Comparison of ENCODE assay signal across 22 cellular contexts in genomic region chr11:70899616-70900015, GRCh38.
DNase-seq lines count a peak whose midpoint lies in the region; ATAC-seq, FAIRE-seq and TF ChIP-seq lines count a peak whose summit lies in the region.
"Had no signal": no experiment of that assay in that cellular context is flagged by ENCODE, and none has a peak within 500 bp of the region (broad histone marks: within the 10 kb centered on the region; RNA-seq: fewer than 3 reads in every experiment).

No MANE protein-coding gene starts in this region.

- peaks cover 8 to 25% (median 10%) of the 10 kb centered on the region in 3 experiments; a peak in 6 of 7 replicates for H3K36me3 Mint-ChIP-seq in H9 (ENCODE audit: insufficient read depth in 1 of 3, low read depth in 3 of 3)
- peaks cover 7 to 12% of the 10 kb centered on the region in 2 donors for H3K36me3 Mint-ChIP-seq in activated naive CD4-positive, alpha-beta T cell treated with anti-CD3 and anti-CD28 coated beads, Interleukin-2, amount 50 U/mL, for 72 hours
- H3K36me3 Mint-ChIP-seq: CD4-positive, CD25-positive, alpha-beta regulatory T cell; CD8-positive, alpha-beta T cell had no signal

- H3K27me3 ChIP-seq in H9 (ENCODE audit: insufficient read depth, low read length) = no peaks in the 10 kb centered on the region
- H3K27me3 ChIP-seq: BLaER1 had no signal

- no peak overlapping the region for H2BK5ac ChIP-seq in H9 (ENCODE audit: insufficient read length, low read length)

- no peaks in the 10 kb centered on the region for H3K79me2 ChIP-seq in H9 (ENCODE audit: insufficient read depth, low read length)

- H2BK20ac ChIP-seq in H9 (ENCODE audit: low read depth, low read length, poor library complexity, severe bottlenecking) = no peak overlapping the region

- H3K9me3 ChIP-seq in H9 (ENCODE audit: control insufficient read depth, low read depth, low read length) (no peaks in the 10 kb centered on the region), kidney (ENCODE audit: control insufficient read depth in 1 of 2, low read length in 2 of 2) (no peaks in the 10 kb centered on the region)

- H4K20me1 ChIP-seq in H9 (ENCODE audit: control insufficient read depth, insufficient read depth, insufficient read length) = no peaks in the 10 kb centered on the region
- H4K20me1 ChIP-seq: BLaER1 had no signal

- H3K4me2 ChIP-seq in H9 (ENCODE audit: insufficient read depth, insufficient read length, low read length) = no peak overlapping the region
- H3K4me2 ChIP-seq: BLaER1 had no signal

- H3K23me2 ChIP-seq in H9 (ENCODE audit: insufficient read length, low read depth, low read length, poor library complexity, severe bottlenecking) = no peaks in the 10 kb centered on the region

- no peak overlapping the region for H3T11ph ChIP-seq in H9 (ENCODE audit: low read length)

- H3K23ac ChIP-seq in H9 (ENCODE audit: insufficient read length, low read depth, low read length) = no peak overlapping the region

- ATAC-seq in sciatic nerve = no peak
- no peak for ATAC-seq in activated naive CD4-positive, alpha-beta T cell treated with anti-CD3 and anti-CD28 coated beads, Interleukin-2, amount 50 U/mL, for 72 hours
- no peak for ATAC-seq in HG02852 (IDR thresholded peaks at IDR 0.05; ENCODE audit: unreplicated experiment)
- ATAC-seq: CD8-positive, alpha-beta T cell; HCT116 had no signal

- H4K91ac ChIP-seq in H9 (ENCODE audit: insufficient read length, low read depth, low read length) = no peak overlapping the region

- no peak for DNase-seq in H9
- DNase-seq in kidney = peak; percentile 38
- DNase-seq in mesenteric fat pad (ENCODE audit: low spot score) = peak; percentile 72
- peak; percentile 39 for DNase-seq in sciatic nerve (ENCODE audit: low spot score)
- DNase-seq in cerebellar cortex (ENCODE audit: low spot score) = no peak
- DNase-seq in HK-2 (ENCODE audit: unreplicated experiment) = no peak
- DNase-seq in activated naive CD4-positive, alpha-beta T cell treated with anti-CD3 and anti-CD28 coated beads, Interleukin-2, amount 50 U/mL, for 72 hours (ENCODE audit: low spot score in 2 of 2) = no peak
- DNase-seq: Caco-2; CD4-positive, CD25-positive, alpha-beta regulatory T cell; CD8-positive, alpha-beta T cell; DMS153; DND-41; GM23248; H7 had no signal

- no peaks in the 10 kb centered on the region for H3K79me1 ChIP-seq in H9 (ENCODE audit: insufficient read depth, low read depth, low read length, poor library complexity, severe bottlenecking)

- intact Hi-C loops in kidney (cut with DNase I) (no loop called here), sciatic nerve (cut with DNase I) (no loop called here)

- no peaks in the 10 kb centered on the region for H3K36me3 ChIP-seq in kidney (ENCODE audit: control insufficient read depth in 1 of 2, insufficient read depth in 2 of 2, low read length in 2 of 2)
- H3K36me3 ChIP-seq: BLaER1 had no signal

- H2BK120ac ChIP-seq in H9 (ENCODE audit: low read depth, low read length, poor library complexity, severe bottlenecking) = no peak overlapping the region

- WGBS in H9 (ENCODE audit: extremely low coverage, insufficient read length, low lambda C conversion rate) = no CpG with 5 or more reads among the region's 6 CpGs

- no peak overlapping the region for H3K56ac ChIP-seq in H9 (ENCODE audit: insufficient read length, low read depth, low read length)

- no peak overlapping the region for H3K14ac ChIP-seq in H9 (ENCODE audit: insufficient read depth, low read length)

- H3K4me3 Mint-ChIP-seq in H9 = no peak overlapping the region
- H3K4me3 Mint-ChIP-seq: B cell; CD4-positive, CD25-positive, alpha-beta regulatory T cell; CD8-positive, alpha-beta T cell had no signal

- FAIRE-seq in kidney (lab: Jason Lieb, UNC) = no peak
- FAIRE-seq: G401.6, GM12892, H1 had no signal

- H3K4ac ChIP-seq in H9 (ENCODE audit: low read depth, low read length) = no peak overlapping the region

- TF ChIP-seq CTCF in H9 (conservative IDR thresholded peaks at IDR 0.05) (no peak), kidney (IDR thresholded peaks at IDR 0.05; ENCODE audit: borderline replicate concordance, extremely low read depth, insufficient read depth) (no peak)

- no peak overlapping the region for H3K9ac ChIP-seq in H9 (ENCODE audit: extremely low read depth, insufficient read length, low read length)
- no peak overlapping the region for H3K9ac ChIP-seq in kidney (ENCODE audit: low read length in 2 of 2)
- H3K9ac ChIP-seq: BLaER1, GM23248 had no signal

- peaks cover 0 to 8% of the 10 kb centered on the region in 2 experiments; a peak in 3 of 4 replicates for H3K4me1 Mint-ChIP-seq in H9
- H3K4me1 Mint-ChIP-seq: B cell had no signal

- H2BK12ac ChIP-seq in H9 (ENCODE audit: insufficient read length, low read depth, low read length) = no peak overlapping the region

- no peak overlapping the region for H4K8ac ChIP-seq in H9 (replicated peaks; ENCODE audit: insufficient read length, low read depth, low read length)

- peaks cover 17 to 18% of the 10 kb centered on the region in 2 experiments for H3K9me3 Mint-ChIP-seq in H9
- peaks cover 11 to 19% of the 10 kb centered on the region in 2 donors for H3K9me3 Mint-ChIP-seq in activated naive CD4-positive, alpha-beta T cell treated with anti-CD3 and anti-CD28 coated beads, Interleukin-2, amount 50 U/mL, for 72 hours

- no peak overlapping the region for H3K4me3 ChIP-seq in kidney (ENCODE audit: low read length in 2 of 2)
- H3K4me3 ChIP-seq: BLaER1, GM23248 had no signal

- no peak overlapping the region for H3K27ac Mint-ChIP-seq in H9
- no peak overlapping the region for H3K27ac Mint-ChIP-seq in activated naive CD4-positive, alpha-beta T cell treated with anti-CD3 and anti-CD28 coated beads, Interleukin-2, amount 50 U/mL, for 72 hours
- H3K27ac Mint-ChIP-seq: B cell; CD4-positive, CD25-positive, alpha-beta regulatory T cell; CD8-positive, alpha-beta T cell had no signal

- no peak overlapping the region for H2AK5ac ChIP-seq in H9 (ENCODE audit: insufficient read length, low read length)

- H2BK15ac ChIP-seq in H9 (ENCODE audit: low read depth, low read length) = no peak overlapping the region

- no peak overlapping the region for H2AFZ ChIP-seq in H9 (ENCODE audit: low read length)
- H2AFZ ChIP-seq: GM23248 had no signal

- H3K18ac ChIP-seq in H9 (ENCODE audit: insufficient read length, low read depth, low read length) = peak overlapping the region; percentile 17

- no peak overlapping the region for H3K27ac ChIP-seq in H9 (ENCODE audit: insufficient read length, low read depth, low read length)
- no peak overlapping the region for H3K27ac ChIP-seq in kidney (ENCODE audit: low read depth in 2 of 2, low read length in 2 of 2)
- H3K27ac ChIP-seq: BLaER1, C4-2B, GM23248 had no signal

- no peaks in the 10 kb centered on the region for H3K27me3 Mint-ChIP-seq in H9 (ENCODE audit: low read depth)
- H3K27me3 Mint-ChIP-seq: CD4-positive, CD25-positive, alpha-beta regulatory T cell had no signal

- H4K5ac ChIP-seq in H9 (ENCODE audit: insufficient read length, low read depth, low read length) = no peak overlapping the region

- no peaks in the 10 kb centered on the region for H3K4me1 ChIP-seq in H9 (ENCODE audit: insufficient read depth, low read length)
- H3K4me1 ChIP-seq in kidney (ENCODE audit: control insufficient read depth in 1 of 2, insufficient read depth in 1 of 2, low read depth in 1 of 2, low read length in 2 of 2) = no peaks in the 10 kb centered on the region
- H3K4me1 ChIP-seq: Caco-2 had no signal

Comparison
In these comparisons a context has a peak if more than half of its experiments do, and no peak if none do; other contexts are left out.
1. DNase-seq: peak in kidney (single experiment), mesenteric fat pad (single experiment) and sciatic nerve (single experiment); none in H9 (single experiment), cerebellar cortex (single experiment), HK-2 (single experiment) and activated naive CD4-positive, alpha-beta T cell treated with anti-CD3 and anti-CD28 coated beads, Interleukin-2, amount 50 U/mL, for 72 hours (0 of 2).